Comparison of ENCODE assay signal across 20 cellular contexts in the genomic region with DNA sequence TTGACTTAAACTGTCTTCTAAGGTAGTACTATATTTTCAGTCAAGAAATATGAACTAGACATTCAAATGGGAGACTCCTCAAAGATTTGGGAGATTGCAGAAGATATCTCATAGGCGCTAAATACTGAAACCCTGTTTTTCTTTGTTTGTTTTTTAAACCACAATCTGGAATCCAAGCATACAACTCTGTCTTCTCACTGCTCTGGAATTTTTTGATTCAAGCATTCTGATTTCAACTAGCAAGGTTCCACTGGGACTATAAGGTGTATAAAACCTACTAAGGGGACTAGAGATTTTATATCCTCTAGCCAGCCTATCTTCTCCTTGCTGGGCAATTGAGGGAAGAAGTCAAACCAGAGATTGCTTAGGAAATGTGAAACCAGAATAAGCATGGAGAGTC.
DNase-seq lines count a peak whose midpoint lies in the region; ATAC-seq, FAIRE-seq and TF ChIP-seq lines count a peak whose summit lies in the region.
"Had no signal": no experiment of that assay in that cellular context is flagged by ENCODE, and none has a peak within 500 bp of the region (broad histone marks: within the 10 kb centered on the region; RNA-seq: fewer than 3 reads in every experiment).

No MANE protein-coding gene starts in this region.

- peak overlapping the region; percentile 32 for H3K27ac Mint-ChIP-seq in T-helper 17 cell

- H3K4me1 Mint-ChIP-seq in T-helper 17 cell, result peaks cover 14% of the 10 kb centered on the region

- ATAC-seq in T-helper 17 cell, result no peak
- no peak for ATAC-seq in foreskin keratinocyte
- ATAC-seq in GM21528 (IDR thresholded peaks at IDR 0.05; ENCODE audit: low FRiP score, unreplicated experiment), result no peak
- ATAC-seq: activated T-cell treated with anti-CD3 and anti-CD28 coated beads, Interleukin-2, amount 50 U/mL, for 72 hours; HCT116; K562; stimulated activated naive CD8-positive, alpha-beta T cell treated with anti-CD3 and anti-CD28 coated beads, Interleukin-15, Interleukin-2, amounts not matched to agents 100 U/mL and 50 U/mL, for 24 hours had no signal

- H3K27me3 Mint-ChIP-seq in T-helper 17 cell, result no peaks in the 10 kb centered on the region
- H3K27me3 Mint-ChIP-seq: CD8-positive, alpha-beta memory T cell had no signal

- peaks cover 2% of the 10 kb centered on the region for H3K36me3 Mint-ChIP-seq in T-helper 17 cell (ENCODE audit: low read depth)

- H3K27me3 ChIP-seq in foreskin keratinocyte (no peaks in the 10 kb centered on the region), vagina (no peaks in the 10 kb centered on the region)
- H3K27me3 ChIP-seq: dorsolateral prefrontal cortex, spleen, uterus had no signal

- H3K9me3 ChIP-seq in T-helper 17 cell (ENCODE audit: control insufficient read depth, low read length, poor library complexity, severe bottlenecking) (no peaks in the 10 kb centered on the region), vagina (no peaks in the 10 kb centered on the region)
- H3K9me3 ChIP-seq: spleen, uterus had no signal

- intact Hi-C loops in vagina (cut with DNase I), result no loop called here

- TF ChIP-seq POLR2A in H54 (IDR thresholded peaks at IDR 0.05; ENCODE audit: low read depth, low read length) (no peak), vagina (IDR thresholded peaks at IDR 0.05) (no peak)

- DNase-seq in H54 (ENCODE audit: insufficient read length, low spot score), result no peak
- no peak for DNase-seq in T-helper 17 cell
- DNase-seq in foreskin keratinocyte, result peak; percentile 8 to 10
- peak; percentile 23 for DNase-seq in urothelium cell line (ENCODE audit: low spot score)
- no peak for DNase-seq in NCI-H345 (lab: John Stamatoyannopoulos, UW)
- no peak for DNase-seq in vagina (ENCODE audit: extremely low spot score in 2 of 2)
- DNase-seq: activated CD4-positive, alpha-beta T cell treated with anti-CD3 and anti-CD28 coated beads, Interleukin-2, amount 50 U/mL, for 48 hours; anterior cingulate cortex; CD8-positive, alpha-beta memory T cell; dorsolateral prefrontal cortex; mammary epithelial cell; NCI-H1105; spleen; stimulated activated naive CD8-positive, alpha-beta T cell treated with anti-CD3 and anti-CD28 coated beads, Interleukin-15, Interleukin-2, amounts not matched to agents 100 U/mL and 50 U/mL, for 24 hours; uterus had no signal

- no peak overlapping the region for H3K4me3 Mint-ChIP-seq in T-helper 17 cell
- H3K4me3 Mint-ChIP-seq: activated T-cell treated with anti-CD3 and anti-CD28 coated beads, Interleukin-2, amount 50 U/mL, for 72 hours; CD8-positive, alpha-beta memory T cell had no signal

- no peak overlapping the region for H3K4me3 ChIP-seq in vagina
- H3K4me3 ChIP-seq: dorsolateral prefrontal cortex, K562, SK-N-MC, spleen, uterus had no signal

- H3K27ac ChIP-seq in foreskin keratinocyte (no peak overlapping the region), vagina (no peak overlapping the region)
- H3K27ac ChIP-seq: dorsolateral prefrontal cortex, SK-N-MC, spleen, uterus had no signal

- peak; percentile 79 for FAIRE-seq in H54 (lab: Jason Lieb, UNC)
- FAIRE-seq in urothelium cell line (lab: Jason Lieb, UNC), result no peak
- FAIRE-seq: K562 had no signal

- TF ChIP-seq CTCF in foreskin keratinocyte (conservative IDR thresholded peaks at IDR 0.05), result no peak
- no peak for TF ChIP-seq CTCF in vagina (IDR thresholded peaks at IDR 0.05)

- no peaks in the 10 kb centered on the region for H3K4me1 ChIP-seq in foreskin keratinocyte
- H3K4me1 ChIP-seq in vagina, result no peaks in the 10 kb centered on the region
- H3K4me1 ChIP-seq: spleen, uterus had no signal

- H3K36me3 ChIP-seq in vagina, result no peaks in the 10 kb centered on the region
- H3K36me3 ChIP-seq: spleen, uterus had no signal

Comparison
In these comparisons a context has a peak if more than half of its experiments do, and no peak if none do; other contexts are left out.
1. DNase-seq: peak in foreskin keratinocyte (2 of 2) and urothelium cell line (single experiment); none in H54 (single experiment), T-helper 17 cell (0 of 3), NCI-H345 (single experiment) and vagina (0 of 2).